ENCODE assay signal across 8 cellular contexts in the genomic region with DNA sequence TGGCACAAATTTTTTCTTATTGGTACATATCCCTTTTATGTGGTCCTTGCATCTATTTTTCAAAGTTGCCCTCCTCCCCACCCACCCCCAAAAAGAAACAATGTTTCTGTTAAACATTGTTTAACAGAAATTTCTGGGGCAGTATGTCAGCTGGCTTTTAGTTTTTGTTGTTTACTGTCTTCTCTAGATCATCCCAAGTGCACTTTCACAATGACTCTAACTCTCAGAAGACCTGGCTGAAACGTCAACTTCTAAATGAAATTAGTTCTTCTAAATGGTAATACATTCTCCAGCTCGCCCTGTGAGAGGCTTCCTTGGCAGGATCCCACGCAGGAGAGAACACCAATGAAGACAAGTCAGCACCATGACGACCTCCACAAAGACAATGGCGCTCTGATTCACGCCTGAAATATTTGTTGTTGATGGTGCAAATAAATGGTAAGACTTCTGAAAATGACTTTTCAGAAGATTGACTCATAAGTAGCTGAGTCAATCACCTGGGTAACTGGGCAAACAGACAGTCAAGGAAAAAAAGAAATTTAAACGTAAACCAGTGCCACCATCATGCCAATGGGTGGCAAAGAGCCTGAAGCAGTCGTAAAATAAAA.
DNase-seq lines count a peak whose midpoint lies in the region; ATAC-seq and TF ChIP-seq lines count a peak whose summit lies in the region.

No MANE protein-coding gene starts in this region.

- no peak overlapping the region for H3K4me3 ChIP-seq in cardiac fibroblast (replicated peaks in 1 of 2; ENCODE audit: low read depth in 2 of 2, low read length in 2 of 2)
- no peak overlapping the region for H3K4me3 ChIP-seq in dorsolateral prefrontal cortex

- TF ChIP-seq CTCF in cardiac fibroblast (IDR thresholded peaks at IDR 0.05; ENCODE audit: low read depth, low read length), result no peak
- TF ChIP-seq CTCF in dorsolateral prefrontal cortex (IDR thresholded peaks at IDR 0.05 in 54 of 56, conservative IDR thresholded peaks at IDR 0.05 in 2 of 56; ENCODE audit: low read depth in 1 of 56, partially characterized antibody in 56 of 56), result no peak

- intact Hi-C loops in dorsolateral prefrontal cortex (cut with DNase I), result no loop called here

- ATAC-seq in GM19467 (IDR thresholded peaks at IDR 0.05; ENCODE audit: unreplicated experiment) (peak; percentile 77), HG03354 (IDR thresholded peaks at IDR 0.05; ENCODE audit: poor library complexity, severe bottlenecking, unreplicated experiment) (peak; percentile 90)

- H3K27me3 ChIP-seq in dorsolateral prefrontal cortex, result no peaks in the 10 kb centered on the region

- DNase-seq in AG08395 (ENCODE audit: low spot score) (peak; percentile 40), cardiac fibroblast (ENCODE audit: low read depth in 2 of 2) (peak; percentile 54 to 97), DMS114 treated with DMSO at 0.1 percent for 48 hours (lab: John Stamatoyannopoulos, UW; ENCODE audit: unreplicated experiment) (no peak), dorsolateral prefrontal cortex (no peak), NCI-H526 treated with DMSO at 0.1 percent for 48 hours (lab: John Stamatoyannopoulos, UW) (no peak)
- DNase-seq in activated CD4-positive, alpha-beta T cell treated with anti-CD3 and anti-CD28 coated beads, Interleukin-2, amount 50 U/mL, for 4 hours, result no peak

- H3K27ac ChIP-seq in dorsolateral prefrontal cortex, result no peak overlapping the region

Comparison
In these comparisons a context has a peak if more than half of its experiments do, and no peak if none do; other contexts are left out.
1. DNase-seq: peak in AG08395 (single experiment) and cardiac fibroblast (2 of 2); none in DMS114 treated with DMSO at 0.1 percent for 48 hours (single experiment), dorsolateral prefrontal cortex (0 of 10), NCI-H526 treated with DMSO at 0.1 percent for 48 hours (single experiment) and activated CD4-positive, alpha-beta T cell treated with anti-CD3 and anti-CD28 coated beads, Interleukin-2, amount 50 U/mL, for 4 hours (0 of 2).